14 cellular contexts compared by ENCODE assay signal in genomic region chr5:43554497-43554896, GRCh38. TPM values are rescaled to one million over a fixed set of nuclear protein-coding genes. Genes with fewer than 3 reads are reported as not detected.
A peak's percentile ranks its signal among the peaks of the same experiment; 100 is the strongest.
DNase-seq lines count a peak whose midpoint lies in the region; ATAC-seq, FAIRE-seq and TF ChIP-seq lines count a peak whose summit lies in the region.
"Had no signal": no experiment of that assay in that cellular context is flagged by ENCODE, and none has a peak within 500 bp of the region (broad histone marks: within the 10 kb centered on the region; RNA-seq: fewer than 3 reads in every experiment).

No MANE protein-coding gene starts in this region.

- H3K9me3 ChIP-seq in OCI-LY1 (ENCODE audit: low read length) = no peaks in the 10 kb centered on the region
- H3K9me3 ChIP-seq in fibroblast of lung (ENCODE audit: control insufficient read depth, insufficient read depth, low read depth, low read length) = no peaks in the 10 kb centered on the region
- H3K9me3 ChIP-seq in gastrocnemius medialis = no peaks in the 10 kb centered on the region
- H3K9me3 ChIP-seq in SJCRH30 (replicated peaks) = no peaks in the 10 kb centered on the region

- H3K27ac ChIP-seq in OCI-LY1 (ENCODE audit: low read depth, low read length, poor library complexity, severe bottlenecking) (no peak overlapping the region), fibroblast of lung (ENCODE audit: insufficient read depth, low read length) (no peak overlapping the region), gastrocnemius medialis (peak overlapping the region in 3 of 4 donors; percentile 2 to 98 (median 4)), SJCRH30 (no peak overlapping the region)
- H3K27ac ChIP-seq: RWPE1 had no signal

- H3K36me3 ChIP-seq in OCI-LY1 (ENCODE audit: insufficient read depth, low read length) (peaks cover 55% of the 10 kb centered on the region), fibroblast of lung (ENCODE audit: control insufficient read depth, insufficient read depth, low read length) (peaks cover 2% of the 10 kb centered on the region), gastrocnemius medialis (peaks cover 0 to 2% of the 10 kb centered on the region in 2 donors), SJCRH30 (peaks cover 56% of the 10 kb centered on the region)

- H3K79me2 ChIP-seq in OCI-LY1 (ENCODE audit: insufficient read depth, low read length) = peaks cover 48% of the 10 kb centered on the region
- H3K79me2 ChIP-seq in fibroblast of lung (ENCODE audit: control insufficient read depth, insufficient read depth, low read length) = peaks cover 65% of the 10 kb centered on the region

- peak; percentile 35 for FAIRE-seq in GM12891 (lab: Jason Lieb, UNC)
- no peak for FAIRE-seq in frontal cortex (lab: Jason Lieb, UNC)

- TF ChIP-seq CTCF in OCI-LY1 (IDR thresholded peaks at IDR 0.05; ENCODE audit: low read length) (no peak), fibroblast of lung (conservative IDR thresholded peaks at IDR 0.05 in 1 of 2, IDR thresholded peaks at IDR 0.05 in 1 of 2; ENCODE audit: low read depth in 1 of 2, low read length in 2 of 2) (no peak), gastrocnemius medialis (IDR thresholded peaks at IDR 0.05 in 4 of 5, conservative IDR thresholded peaks at IDR 0.05 in 1 of 5) (no peak)

- peak overlapping the region; percentile 98 for H3K4me2 ChIP-seq in OCI-LY1 (ENCODE audit: low read length)
- H3K4me2 ChIP-seq in fibroblast of lung (ENCODE audit: extremely low read depth, insufficient read depth, low read length) = peak overlapping the region; percentile 84

- H3K27me3 ChIP-seq in OCI-LY1 (ENCODE audit: insufficient read depth, low read length) (no peaks in the 10 kb centered on the region), fibroblast of lung (ENCODE audit: control insufficient read depth, insufficient read depth, low read length) (no peaks in the 10 kb centered on the region), gastrocnemius medialis (no peaks in the 10 kb centered on the region), SJCRH30 (no peaks in the 10 kb centered on the region)

- H4K20me1 ChIP-seq in OCI-LY1 (ENCODE audit: insufficient read depth, low read length) = no peaks in the 10 kb centered on the region
- no peaks in the 10 kb centered on the region for H4K20me1 ChIP-seq in fibroblast of lung (ENCODE audit: control insufficient read depth, extremely low read depth, insufficient read depth, low read length)

- DNase-seq in GM12891 (ENCODE audit: insufficient read length, low spot score) (no peak), fibroblast of lung (ENCODE audit: low read depth in 2 of 2) (no peak), gastrocnemius medialis (no peak), epidermal melanocyte (ENCODE audit: insufficient read length, low spot score) (no peak), frontal cortex (ENCODE audit: low spot score in 2 of 2) (no peak), retina (no peak), SJCRH30 (no peak)
- DNase-seq: activated CD4-positive, alpha-beta T cell treated with anti-CD3 and anti-CD28 coated beads, Interleukin-2, amount 50 U/mL, for 4 hours; NCI-H146; NCI-H524 treated with DMSO at 0.1 percent for 48 hours; nephron progenitor cell had no signal

- TF ChIP-seq POLR2A in GM12891 (IDR thresholded peaks at IDR 0.05; ENCODE audit: low read depth, low read length) (no peak), gastrocnemius medialis (IDR thresholded peaks at IDR 0.05) (no peak)

- H2AFZ ChIP-seq in OCI-LY1 (ENCODE audit: low read length) = no peak overlapping the region
- H2AFZ ChIP-seq in fibroblast of lung (ENCODE audit: low read length) = no peak overlapping the region

- intact Hi-C loops in gastrocnemius medialis (cut with DNase I; ENCODE audit: low total_unique reads) = no loop called here

- H3K9ac ChIP-seq in OCI-LY1 (ENCODE audit: low read length) = no peak overlapping the region
- H3K9ac ChIP-seq in fibroblast of lung (ENCODE audit: insufficient read depth, low read length) = no peak overlapping the region

- 0 out of 2 replicates have a peak, but pooled peaks cover 3% of the 10 kb centered on the region for H3F3A ChIP-seq in OCI-LY1 (ENCODE audit: insufficient read depth, low read length)

- H3K4me3 ChIP-seq in OCI-LY1 (ENCODE audit: low read depth, low read length, poor library complexity, severe bottlenecking) (no peak overlapping the region), fibroblast of lung (replicated peaks in 1 of 4; ENCODE audit: control extremely low read depth in 1 of 4, insufficient read depth in 1 of 4, low read depth in 3 of 4, low read length in 4 of 4) (peak overlapping the region in 2 of 4 experiments; percentile 85 to 89), gastrocnemius medialis (peak overlapping the region in 1 of 4 donors; percentile 96), SJCRH30 (no peak overlapping the region)

- in situ Hi-C loops in gastrocnemius medialis (cut with MboI; ENCODE audit: low sequenced_read_pairs in 4 of 4) = loop anchor here in 1 of 4 donors (10.0 kb wide), 1 partner anchor 80 kb away; no protein-coding TSS in a partner anchor

- no peaks in the 10 kb centered on the region for H3K9me2 ChIP-seq in OCI-LY1 (ENCODE audit: low read depth, low read length)

- ATAC-seq in gastrocnemius medialis = no peak
- ATAC-seq: activated T-helper 17 cell treated with anti-CD3 and anti-CD28 coated beads, Interleukin-2, amount 50 U/mL, for 72 hours had no signal

- H3K4me1 ChIP-seq in OCI-LY1 (ENCODE audit: insufficient read depth, low read length, severe bottlenecking) = peaks cover 59% of the 10 kb centered on the region
- H3K4me1 ChIP-seq in fibroblast of lung (ENCODE audit: control insufficient read depth, extremely low read depth, insufficient read depth, low read length) = no peaks in the 10 kb centered on the region
- peaks cover 41 to 51% of the 10 kb centered on the region in 2 donors for H3K4me1 ChIP-seq in gastrocnemius medialis
- peaks cover 8% of the 10 kb centered on the region for H3K4me1 ChIP-seq in SJCRH30

TF ChIP-seq in GM12891, 5 proteins besides CTCF, POLR2A, EP300 and RAD21:
- TF ChIP-seq PAX5 (IDR thresholded peaks at IDR 0.05; ENCODE audit: insufficient read depth, low read length, severe bottlenecking) (no peak), SPI1 (IDR thresholded peaks at IDR 0.05; ENCODE audit: low read depth, low read length) (no peak), POU2F2 (IDR thresholded peaks at IDR 0.05; ENCODE audit: low read depth, low read length) (no peak), POLR2AphosphoS5 (IDR thresholded peaks at IDR 0.05; ENCODE audit: low read depth, low read length) (no peak), TAF1 (IDR thresholded peaks at IDR 0.05; ENCODE audit: low read depth, low read length) (no peak)

RNA-seq across cellular contexts. Expression of gene PAIP1, which starts 2.4 kb away (rescaled TPM):
- polyA plus RNA-seq in GM12891 (2012; ENCODE audit: low read depth, missing spikeins) = 31.6 TPM
- total RNA-seq in fibroblast of lung (85.4 and 110 TPM in 2 replicates), gastrocnemius medialis (100 to 1,000 TPM; 123 to 184 (median 161) TPM), frontal cortex (221 TPM)
- polyA plus RNA-seq in fibroblast of lung = 101 and 120 TPM in 2 replicates
- polyA plus RNA-seq in fibroblast of lung (2012) = 66.2 and 70.4 TPM in 2 replicates
- 9.8 and 20.8 TPM in 2 replicates for polyA minus RNA-seq in fibroblast of lung (ENCODE audit: low replicate concordance)
- 160 and 162 TPM in 2 replicates for total RNA-seq in SJCRH30 (2014; rRNA removed; shearing (Covaris generic))

RNA-seq across cellular contexts. Expression of gene C5orf34, which starts 39.5 kb away (rescaled TPM):
- polyA plus RNA-seq in GM12891 (2012; ENCODE audit: low read depth, missing spikeins) = 2.8 TPM
- total RNA-seq in fibroblast of lung (2.6 and 4.1 TPM in 2 replicates), gastrocnemius medialis (under 1 TPM in 3 of 4 donors, not detected in 1; 0.16 to 0.27 (median 0.20) TPM), frontal cortex (6.1 TPM)
- 2.9 and 4.8 TPM in 2 replicates for polyA plus RNA-seq in fibroblast of lung
- 1.4 and 2.5 TPM in 2 replicates for polyA plus RNA-seq in fibroblast of lung (2012)
- not detected in 2 replicates for polyA minus RNA-seq in fibroblast of lung (ENCODE audit: low replicate concordance)
- 23.5 and 28.9 TPM in 2 replicates for total RNA-seq in SJCRH30 (2014; rRNA removed; shearing (Covaris generic))

RNA-seq across cellular contexts. Expression of gene NNT, which starts 48.5 kb away (rescaled TPM):
- polyA plus RNA-seq in GM12891 (2012; ENCODE audit: low read depth, missing spikeins) = 25.3 TPM
- 90.1 and 115 TPM in 2 replicates for total RNA-seq in fibroblast of lung
- polyA plus RNA-seq in fibroblast of lung = 53.2 and 65.7 TPM in 2 replicates
- 38.7 and 45.4 TPM in 2 replicates for polyA plus RNA-seq in fibroblast of lung (2012)
- 79.1 and 100 TPM in 2 replicates for polyA minus RNA-seq in fibroblast of lung (ENCODE audit: low replicate concordance)
- total RNA-seq in gastrocnemius medialis = 100 to 1,000 TPM in 3 of 4 donors, 10 to 100 TPM in 1; 90.3 to 149 (median 127) TPM
- total RNA-seq in frontal cortex = 176 TPM
- total RNA-seq in SJCRH30 (2014; rRNA removed; shearing (Covaris generic)) = 122 and 130 TPM in 2 replicates

Comparison
In these comparisons a context has a peak if more than half of its experiments do, and no peak if none do; other contexts are left out.
1. H3K27ac ChIP-seq: peak in gastrocnemius medialis (3 of 4); none in OCI-LY1 (single experiment), fibroblast of lung (single experiment) and SJCRH30 (single experiment).